In genomic region chr20:20360464-20360863, GRCh38 we compare ENCODE assay signal across 8 cellular contexts. TPM values are rescaled to one million over a fixed set of nuclear protein-coding genes. Genes with fewer than 3 reads are reported as not detected.
DNase-seq lines count a peak whose midpoint lies in the region; ATAC-seq, FAIRE-seq and TF ChIP-seq lines count a peak whose summit lies in the region.

No MANE protein-coding gene starts in this region.

- no peak for ATAC-seq in CD4-positive, alpha-beta T cell (ENCODE audit: poor library complexity)
- ATAC-seq in GM19324 (IDR thresholded peaks at IDR 0.05; ENCODE audit: low FRiP score, unreplicated experiment) (peak; percentile 75), PC-3 (peak; percentile 93), K562 (peak; percentile 86), HG03139 (IDR thresholded peaks at IDR 0.05; ENCODE audit: unreplicated experiment) (no peak)

- peaks cover 7% of the 10 kb centered on the region for H3K4me1 ChIP-seq in KMS-11 (ENCODE audit: low read depth, poor library complexity, severe bottlenecking)
- H3K4me1 ChIP-seq in PC-3 (ENCODE audit: insufficient read depth, low read length): peaks cover 5% of the 10 kb centered on the region; the same call in 1 of the 2 replicates
- no peaks in the 10 kb centered on the region; a peak in 1 of 5 replicates for H3K4me1 ChIP-seq in K562 (replicated peaks in 1 of 2; ENCODE audit: control insufficient read depth in 2 of 2, insufficient read depth in 2 of 2, low read length in 2 of 2)

- H4K20me1 ChIP-seq in KMS-11 (ENCODE audit: insufficient read depth) (no peaks in the 10 kb centered on the region), PC-3 (ENCODE audit: low read length) (no peaks in the 10 kb centered on the region), K562 (replicated peaks; ENCODE audit: control insufficient read depth, insufficient read depth, low read length) (no peaks in the 10 kb centered on the region)

- CTCF ChIA-PET in CD4-positive, alpha-beta T cell (lab: Charles Lee): no interaction called here
- CTCF ChIA-PET in PC-3 (lab: Charles Lee) (no interaction called here), K562 (lab: Yijun Ruan, JAX; ENCODE audit: low intra/inter-chr PET ratio) (interaction anchor here (0.7 to 1.5 kb wide), 3 partner anchors 47 to 208 kb away, joined by 3 to 5 read pairs (median 5); no protein-coding TSS in a partner anchor)

- H3K4me3 ChIP-seq in KMS-11 (IDR thresholded peaks at IDR 0.05; ENCODE audit: insufficient read depth, low read depth, low read length) (no peak overlapping the region), PC-3 (ENCODE audit: low read length) (no peak overlapping the region), K562 (no peak overlapping the region)

- in situ Hi-C loops in K562 (cut with MboI): no loop called here

- POLR2A ChIA-PET in CD4-positive, alpha-beta T cell (lab: Charles Lee): no interaction called here
- POLR2A ChIA-PET in PC-3 (lab: Charles Lee; ENCODE audit: unreplicated experiment) (no interaction called here), K562 (lab: Yijun Ruan, JAX) (no interaction called here)

- no peaks in the 10 kb centered on the region for H3K9me3 ChIP-seq in CD4-positive, alpha-beta T cell (ENCODE audit: control insufficient read depth, low read length)
- H3K9me3 ChIP-seq in PC-3 (ENCODE audit: low read length): no peaks in the 10 kb centered on the region
- H3K9me3 ChIP-seq in K562 (replicated peaks; ENCODE audit: control insufficient read depth, insufficient read depth, low read depth, low read length): no peaks in the 10 kb centered on the region

- BruUV-seq in PC-3 (replicated peaks; lab: Mats Ljungman, UMichigan) (no TSS peak), K562 (replicated peaks; lab: Mats Ljungman, UMichigan) (no TSS peak)

- H3K36me3 Mint-ChIP-seq in CD4-positive, alpha-beta T cell (ENCODE audit: low read depth): no peaks in the 10 kb centered on the region

- TF ChIP-seq POLR2A in K562 (conservative IDR thresholded peaks at IDR 0.05): no peak

- WGBS in K562 (ENCODE audit: insufficient coverage, low coverage, missing lambda C conversion rate): 0% methylated on average over 6 of the region's 6 CpGs

- H3K27me3 ChIP-seq in CD4-positive, alpha-beta T cell (ENCODE audit: control insufficient read depth, insufficient read depth, low read length): peaks cover 41% of the 10 kb centered on the region
- H3K27me3 ChIP-seq in KMS-11 (ENCODE audit: insufficient read depth, low read depth) (no peaks in the 10 kb centered on the region), PC-3 (ENCODE audit: low read length) (peaks cover 45% of the 10 kb centered on the region), K562 (ENCODE audit: control insufficient read depth in 2 of 2, insufficient read depth in 2 of 2, low read length in 2 of 2) (peaks cover 0 to 16% of the 10 kb centered on the region in 2 experiments; a peak in 2 of 5 replicates)

- H3K4me3 Mint-ChIP-seq in CD4-positive, alpha-beta T cell: no peak overlapping the region

- TF ChIP-seq EP300 in K562 (IDR thresholded peaks at IDR 0.05; ENCODE audit: low read length): no peak

- intact Hi-C loops in CD4-positive, alpha-beta T cell (cut with DNase I, micrococcal nuclease): loop anchor here in 1 of 2 experiments (5.0 kb wide), 1 partner anchor 207 kb away; no protein-coding TSS in a partner anchor
- intact Hi-C loops in PC-3 (cut with micrococcal nuclease): loop anchor here (1.0 to 5.0 kb wide), 5 partner anchors 48 to 276 kb away; no protein-coding TSS in a partner anchor
- intact Hi-C loops in K562 (cut with micrococcal nuclease): loop anchor here (2.0 kb wide), 1 partner anchor 208 kb away; no protein-coding TSS in a partner anchor

- H3K36me3 ChIP-seq in KMS-11 (ENCODE audit: insufficient read depth): no peaks in the 10 kb centered on the region
- no peaks in the 10 kb centered on the region for H3K36me3 ChIP-seq in PC-3 (ENCODE audit: low read depth, low read length)
- H3K36me3 ChIP-seq in K562 (ENCODE audit: control insufficient read depth, insufficient read depth, low read length): no peaks in the 10 kb centered on the region

- no peaks in the 10 kb centered on the region for H3K9me2 ChIP-seq in PC-3 (replicated peaks; ENCODE audit: low read length)

- peak; percentile 51 to 62 for TF ChIP-seq RAD21 in K562 (CRISPR knock-in tag; conservative IDR thresholded peaks at IDR 0.05 in 1 of 2, IDR thresholded peaks at IDR 0.05 in 1 of 2)

- no peak overlapping the region for H3K27ac Mint-ChIP-seq in CD4-positive, alpha-beta T cell

- no peaks in the 10 kb centered on the region for H3K9me3 Mint-ChIP-seq in CD4-positive, alpha-beta T cell

- no peaks in the 10 kb centered on the region for H3K79me2 ChIP-seq in KMS-11 (ENCODE audit: insufficient read depth, low read depth)
- H3K79me2 ChIP-seq in PC-3 (ENCODE audit: low read length): no peaks in the 10 kb centered on the region
- no peaks in the 10 kb centered on the region for H3K79me2 ChIP-seq in K562 (ENCODE audit: control insufficient read depth, insufficient read depth, low read length)

- TF ChIP-seq CTCF in CD4-positive, alpha-beta T cell (IDR thresholded peaks at IDR 0.05): peak; percentile 40
- peak; percentile 75 for TF ChIP-seq CTCF in KMS-11 (conservative IDR thresholded peaks at IDR 0.05; ENCODE audit: low read depth, low read length)
- peak; percentile 95 for TF ChIP-seq CTCF in PC-3 (conservative IDR thresholded peaks at IDR 0.05; ENCODE audit: low read depth, low read length)
- peak; percentile 60 to 77 (median 62) for TF ChIP-seq CTCF in K562 (IDR thresholded peaks at IDR 0.05 in 2 of 3, conservative IDR thresholded peaks at IDR 0.05 in 1 of 3; ENCODE audit: insufficient read depth in 2 of 3, low read depth in 1 of 3, low read length in 3 of 3)

- H3K27me3 Mint-ChIP-seq in CD4-positive, alpha-beta T cell: peaks cover 60% of the 10 kb centered on the region

- H3K9me1 ChIP-seq in K562 (ENCODE audit: control insufficient read depth, insufficient read depth, low read length): no peaks in the 10 kb centered on the region

- no peaks in the 10 kb centered on the region for H3F3A ChIP-seq in PC-3 (ENCODE audit: low read length, unreplicated experiment)

- peak overlapping the region; percentile 4; the same call in 1 of the 2 replicates for H2AFZ ChIP-seq in KMS-11 (ENCODE audit: low read depth)
- H2AFZ ChIP-seq in PC-3 (ENCODE audit: low read length): peak overlapping the region; percentile 45; the same call in 1 of the 2 replicates
- no peak overlapping the region for H2AFZ ChIP-seq in K562 (ENCODE audit: low read depth, low read length)

- H3K27ac ChIP-seq in CD4-positive, alpha-beta T cell (ENCODE audit: low read depth, low read length): no peak overlapping the region
- H3K27ac ChIP-seq in KMS-11 (no peak overlapping the region), PC-3 (ENCODE audit: low read length) (no peak overlapping the region), K562 (ENCODE audit: extremely low read depth, low read depth, low read length) (no peak overlapping the region)

- peaks cover 21% of the 10 kb centered on the region for H3K4me1 Mint-ChIP-seq in CD4-positive, alpha-beta T cell (ENCODE audit: low read depth)

- FAIRE-seq in K562 (lab: Jason Lieb, UNC): peak; percentile 79

- DNase-seq in CD4-positive, alpha-beta T cell: peak in 1 of 10 experiments; percentile 3
- DNase-seq in PC-3 (peak; percentile 89), K562 (ENCODE audit: extremely low read depth in 1 of 4, low spot score in 3 of 4) (peak; percentile 44 to 53 (median 50)), iPS-NIHi7 (ENCODE audit: extremely low spot score) (peak; percentile 78)
- DNase-seq in stimulated activated CD4-positive, alpha-beta T cell treated with anti-CD3 and anti-CD28 coated beads, Interleukin-4, amount 100 ng/mL, for 24 hours: peak; percentile 45

- H3K4me2 ChIP-seq in KMS-11: no peak overlapping the region; the same call in 1 of the 2 replicates
- H3K4me2 ChIP-seq in PC-3 (ENCODE audit: low read length): peak overlapping the region; percentile 55
- H3K4me2 ChIP-seq in K562 (ENCODE audit: insufficient read depth, low read length): no peak overlapping the region

- H3K9ac ChIP-seq in KMS-11 (no peak overlapping the region), PC-3 (ENCODE audit: low read length) (no peak overlapping the region), K562 (ENCODE audit: insufficient read depth in 1 of 2, low read depth in 2 of 2, low read length in 2 of 2) (no peak overlapping the region)

TF ChIP-seq in K562, 482 proteins besides CTCF, POLR2A, EP300 and RAD21 (continues in another document):
- peak; percentile 33; the same call in 1 of the 2 replicates for TF ChIP-seq SMC3 (conservative IDR thresholded peaks at IDR 0.05; ENCODE audit: insufficient read depth, low read depth, low read length)
- no peak for TF ChIP-seq TFE3 (CRISPR knock-in tag; IDR thresholded peaks at IDR 0.05)

RNA-seq across cellular contexts. Expression of gene INSM1, which starts 7.4 kb away (rescaled TPM):
- total RNA-seq in CD4-positive, alpha-beta T cell: not detected
- total RNA-seq in PC-3 (2014; rRNA removed) (0.04 TPM in 1 of 2 replicates, not detected in the other), K562 (2014; rRNA removed) (not detected in 2 replicates), K562 (2014; rRNA removed; fragmentation: Illumina TruSeq; extraction: Trizol) (not detected in 2 replicates), K562 (2015; rRNA removed; fragmentation: Illumina TruSeq; extraction: Trizol) (not detected in 2 replicates), K562 (2021) (not detected in 2 replicates)
- not detected in 2 replicates for total RNA-seq in K562 (2011; cell fraction: chromatin; rRNA removed; ENCODE audit: low replicate concordance)
- total RNA-seq in K562 (2011; cell fraction: nucleolus; rRNA removed): not detected in 2 replicates
- not detected in 2 replicates for total RNA-seq in K562 (2011; cell fraction: nucleoplasm; rRNA removed)
- polyA plus RNA-seq in K562 (2011; rRNA removed) (not detected in 2 replicates), K562 (2014; fragmentation: Illumina TruSeq; extraction: Trizol) (not detected in 2 replicates), K562 (2014; fragmentation: Nextera tagmentation; extraction: Ambion mirVana) (not detected), K562 (2014; rRNA removed) (not detected in 2 replicates)
- polyA plus RNA-seq in K562 (2011; cell fraction: cytosol; rRNA removed): not detected in 2 replicates
- polyA plus RNA-seq in K562 (2011; cell fraction: nucleus; rRNA removed): not detected in 2 replicates
- not detected in 2 replicates for polyA plus RNA-seq in K562 (2012)
- polyA minus RNA-seq in K562 (2011; rRNA and poly(A)+ RNA removed): not detected in 2 replicates
- not detected in 2 replicates for polyA minus RNA-seq in K562 (2011; cell fraction: cytosol; rRNA and poly(A)+ RNA removed)
- polyA minus RNA-seq in K562 (2011; cell fraction: nucleus; rRNA and poly(A)+ RNA removed): not detected in 2 replicates

Comparison
In these comparisons a context has a peak if more than half of its experiments do, and no peak if none do; other contexts are left out.
1. ATAC-seq: peak in GM19324 (single experiment), PC-3 (single experiment) and K562 (single experiment); none in CD4-positive, alpha-beta T cell (single experiment) and HG03139 (single experiment).
2. CTCF ChIP-seq: peak in every context shown above with its lines; median percentile 95 in PC-3; 75 in KMS-11; 62 in K562; 40 in CD4-positive, alpha-beta T cell.